In the genomic region with DNA sequence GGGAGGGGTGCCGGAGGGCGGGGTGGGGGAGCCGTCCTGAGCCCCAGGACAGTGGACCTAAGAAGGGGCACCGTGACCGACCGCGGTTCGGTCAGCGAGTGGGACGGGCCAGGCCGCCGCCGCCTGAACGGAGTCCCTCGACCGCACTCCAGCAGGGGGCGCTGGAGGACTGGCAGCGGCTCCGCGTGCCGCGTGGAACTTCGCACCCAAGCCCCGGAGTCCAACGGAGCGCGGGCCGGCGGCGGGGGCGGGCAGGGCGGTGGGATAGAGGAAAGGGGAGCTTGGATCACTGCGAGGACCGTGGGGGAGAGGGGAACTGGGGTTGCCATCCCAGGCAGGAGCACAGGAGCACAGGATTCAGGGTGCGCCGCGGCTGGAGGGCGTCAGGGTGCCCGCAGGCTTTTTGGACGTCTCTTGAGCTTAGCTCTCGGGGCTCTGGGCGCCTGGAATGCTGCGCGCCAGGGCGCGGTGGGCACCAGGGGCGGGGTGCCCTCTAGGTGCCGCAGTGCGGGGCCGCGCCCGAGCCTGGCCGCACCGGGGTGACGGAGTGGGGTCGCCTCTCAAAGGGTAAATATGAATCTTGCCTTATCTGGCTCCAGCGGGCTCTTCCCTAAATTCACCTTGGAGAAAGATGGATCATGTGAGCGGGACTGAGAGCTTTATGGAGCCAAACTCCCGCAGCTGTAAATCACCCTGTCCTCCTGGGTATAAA, we compare ENCODE assay signal across 1 cellular context.
TF ChIP-seq lines count a peak whose summit lies in the region.

No MANE protein-coding gene starts in this region.

TF ChIP-seq in HepG2, 621 proteins besides CTCF, POLR2A, EP300 and RAD21 (continued from another document and continues in another):
- TF ChIP-seq IRF9 (CRISPR knock-in tag; IDR thresholded peaks at IDR 0.05; ENCODE audit: borderline replicate concordance) (no peak), MED13 (CRISPR knock-in tag; IDR thresholded peaks at IDR 0.05) (no peak), PRDM4 (CRISPR knock-in tag; IDR thresholded peaks at IDR 0.05; ENCODE audit: borderline replicate concordance) (no peak), PCBP1 (IDR thresholded peaks at IDR 0.05; ENCODE audit: borderline replicate concordance, low read depth, low read length) (no peak), RXRB (CRISPR knock-in tag; IDR thresholded peaks at IDR 0.05; ENCODE audit: borderline replicate concordance) (no peak), SIN3A (IDR thresholded peaks at IDR 0.05; ENCODE audit: borderline replicate concordance, low read depth, low read length) (no peak), NKX3-1 (CRISPR knock-in tag; IDR thresholded peaks at IDR 0.05) (no peak), JDP2 (CRISPR knock-in tag; IDR thresholded peaks at IDR 0.05; ENCODE audit: borderline replicate concordance) (no peak; the same call in 1 of the 2 replicates), SUZ12 (IDR thresholded peaks at IDR 0.05; ENCODE audit: low read depth, low read length) (no peak), ZNF224 (CRISPR knock-in tag; IDR thresholded peaks at IDR 0.05) (no peak), ZNF549 (CRISPR knock-in tag; IDR thresholded peaks at IDR 0.05) (no peak), SYNCRIP (IDR thresholded peaks at IDR 0.05; ENCODE audit: insufficient read depth, low read depth, low read length) (no peak), ZNF747 (CRISPR knock-in tag; IDR thresholded peaks at IDR 0.05; ENCODE audit: borderline replicate concordance) (peak; percentile 81; the same call in 1 of the 2 replicates), ZNF318 (CRISPR knock-in tag; IDR thresholded peaks at IDR 0.05) (no peak), MAFF (IDR thresholded peaks at IDR 0.05; ENCODE audit: low read depth, low read length) (no peak), TAF1 (CRISPR knock-in tag; IDR thresholded peaks at IDR 0.05) (no peak), U2AF1 (optimal IDR thresholded peaks at IDR 0.05; ENCODE audit: low read depth, low read length) (no peak), ZNF10 (CRISPR knock-in tag; IDR thresholded peaks at IDR 0.05; ENCODE audit: borderline replicate concordance, low read depth) (no peak), AGO1 (IDR thresholded peaks at IDR 0.05; ENCODE audit: low read depth, low read length, poor library complexity, severe bottlenecking) (no peak), ZNF546 (CRISPR knock-in tag; conservative IDR thresholded peaks at IDR 0.05) (0 out of 2 replicates have a peak, but pooled peaks have one; percentile 31), ZBTB25 (CRISPR knock-in tag; IDR thresholded peaks at IDR 0.05) (no peak)
- TF ChIP-seq, protein P1, sequence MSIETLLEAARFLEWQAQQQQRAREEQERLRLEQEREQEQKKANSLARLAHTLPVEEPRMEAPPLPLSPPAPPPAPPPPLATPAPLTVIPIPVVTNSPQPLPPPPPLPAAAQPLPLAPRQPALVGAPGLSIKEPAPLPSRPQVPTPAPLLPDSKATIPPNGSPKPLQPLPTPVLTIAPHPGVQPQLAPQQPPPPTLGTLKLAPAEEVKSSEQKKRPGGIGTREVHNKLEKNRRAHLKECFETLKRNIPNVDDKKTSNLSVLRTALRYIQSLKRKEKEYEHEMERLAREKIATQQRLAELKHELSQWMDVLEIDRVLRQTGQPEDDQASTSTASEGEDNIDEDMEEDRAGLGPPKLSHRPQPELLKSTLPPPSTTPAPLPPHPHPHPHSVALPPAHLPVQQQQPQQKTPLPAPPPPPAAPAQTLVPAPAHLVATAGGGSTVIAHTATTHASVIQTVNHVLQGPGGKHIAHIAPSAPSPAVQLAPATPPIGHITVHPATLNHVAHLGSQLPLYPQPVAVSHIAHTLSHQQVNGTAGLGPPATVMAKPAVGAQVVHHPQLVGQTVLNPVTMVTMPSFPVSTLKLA (IDR thresholded peaks at IDR 0.05), result no peak
- TF ChIP-seq, protein P2, sequence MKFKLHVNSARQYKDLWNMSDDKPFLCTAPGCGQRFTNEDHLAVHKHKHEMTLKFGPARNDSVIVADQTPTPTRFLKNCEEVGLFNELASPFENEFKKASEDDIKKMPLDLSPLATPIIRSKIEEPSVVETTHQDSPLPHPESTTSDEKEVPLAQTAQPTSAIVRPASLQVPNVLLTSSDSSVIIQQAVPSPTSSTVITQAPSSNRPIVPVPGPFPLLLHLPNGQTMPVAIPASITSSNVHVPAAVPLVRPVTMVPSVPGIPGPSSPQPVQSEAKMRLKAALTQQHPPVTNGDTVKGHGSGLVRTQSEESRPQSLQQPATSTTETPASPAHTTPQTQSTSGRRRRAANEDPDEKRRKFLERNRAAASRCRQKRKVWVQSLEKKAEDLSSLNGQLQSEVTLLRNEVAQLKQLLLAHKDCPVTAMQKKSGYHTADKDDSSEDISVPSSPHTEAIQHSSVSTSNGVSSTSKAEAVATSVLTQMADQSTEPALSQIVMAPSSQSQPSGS (CRISPR knock-in tag; IDR thresholded peaks at IDR 0.05), result no peak
- TF ChIP-seq, protein P3, sequence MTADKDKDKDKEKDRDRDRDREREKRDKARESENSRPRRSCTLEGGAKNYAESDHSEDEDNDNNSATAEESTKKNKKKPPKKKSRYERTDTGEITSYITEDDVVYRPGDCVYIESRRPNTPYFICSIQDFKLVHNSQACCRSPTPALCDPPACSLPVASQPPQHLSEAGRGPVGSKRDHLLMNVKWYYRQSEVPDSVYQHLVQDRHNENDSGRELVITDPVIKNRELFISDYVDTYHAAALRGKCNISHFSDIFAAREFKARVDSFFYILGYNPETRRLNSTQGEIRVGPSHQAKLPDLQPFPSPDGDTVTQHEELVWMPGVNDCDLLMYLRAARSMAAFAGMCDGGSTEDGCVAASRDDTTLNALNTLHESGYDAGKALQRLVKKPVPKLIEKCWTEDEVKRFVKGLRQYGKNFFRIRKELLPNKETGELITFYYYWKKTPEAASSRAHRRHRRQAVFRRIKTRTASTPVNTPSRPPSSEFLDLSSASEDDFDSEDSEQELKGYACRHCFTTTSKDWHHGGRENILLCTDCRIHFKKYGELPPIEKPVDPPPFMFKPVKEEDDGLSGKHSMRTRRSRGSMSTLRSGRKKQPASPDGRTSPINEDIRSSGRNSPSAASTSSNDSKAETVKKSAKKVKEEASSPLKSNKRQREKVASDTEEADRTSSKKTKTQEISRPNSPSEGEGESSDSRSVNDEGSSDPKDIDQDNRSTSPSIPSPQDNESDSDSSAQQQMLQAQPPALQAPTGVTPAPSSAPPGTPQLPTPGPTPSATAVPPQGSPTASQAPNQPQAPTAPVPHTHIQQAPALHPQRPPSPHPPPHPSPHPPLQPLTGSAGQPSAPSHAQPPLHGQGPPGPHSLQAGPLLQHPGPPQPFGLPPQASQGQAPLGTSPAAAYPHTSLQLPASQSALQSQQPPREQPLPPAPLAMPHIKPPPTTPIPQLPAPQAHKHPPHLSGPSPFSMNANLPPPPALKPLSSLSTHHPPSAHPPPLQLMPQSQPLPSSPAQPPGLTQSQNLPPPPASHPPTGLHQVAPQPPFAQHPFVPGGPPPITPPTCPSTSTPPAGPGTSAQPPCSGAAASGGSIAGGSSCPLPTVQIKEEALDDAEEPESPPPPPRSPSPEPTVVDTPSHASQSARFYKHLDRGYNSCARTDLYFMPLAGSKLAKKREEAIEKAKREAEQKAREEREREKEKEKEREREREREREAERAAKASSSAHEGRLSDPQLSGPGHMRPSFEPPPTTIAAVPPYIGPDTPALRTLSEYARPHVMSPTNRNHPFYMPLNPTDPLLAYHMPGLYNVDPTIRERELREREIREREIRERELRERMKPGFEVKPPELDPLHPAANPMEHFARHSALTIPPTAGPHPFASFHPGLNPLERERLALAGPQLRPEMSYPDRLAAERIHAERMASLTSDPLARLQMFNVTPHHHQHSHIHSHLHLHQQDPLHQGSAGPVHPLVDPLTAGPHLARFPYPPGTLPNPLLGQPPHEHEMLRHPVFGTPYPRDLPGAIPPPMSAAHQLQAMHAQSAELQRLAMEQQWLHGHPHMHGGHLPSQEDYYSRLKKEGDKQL (CRISPR knock-in tag; IDR thresholded peaks at IDR 0.05; ENCODE audit: low read depth), result no peak
- TF ChIP-seq, protein P4, sequence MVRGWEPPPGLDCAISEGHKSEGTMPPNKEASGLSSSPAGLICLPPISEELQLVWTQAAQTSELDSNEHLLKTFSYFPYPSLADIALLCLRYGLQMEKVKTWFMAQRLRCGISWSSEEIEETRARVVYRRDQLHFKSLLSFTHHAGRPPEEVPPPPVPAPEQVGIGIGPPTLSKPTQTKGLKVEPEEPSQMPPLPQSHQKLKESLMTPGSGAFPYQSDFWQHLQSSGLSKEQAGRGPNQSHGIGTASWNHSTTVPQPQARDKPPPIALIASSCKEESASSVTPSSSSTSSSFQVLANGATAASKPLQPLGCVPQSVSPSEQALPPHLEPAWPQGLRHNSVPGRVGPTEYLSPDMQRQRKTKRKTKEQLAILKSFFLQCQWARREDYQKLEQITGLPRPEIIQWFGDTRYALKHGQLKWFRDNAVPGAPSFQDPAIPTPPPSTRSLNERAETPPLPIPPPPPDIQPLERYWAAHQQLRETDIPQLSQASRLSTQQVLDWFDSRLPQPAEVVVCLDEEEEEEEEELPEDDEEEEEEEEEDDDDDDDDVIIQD (CRISPR knock-in tag; IDR thresholded peaks at IDR 0.05; ENCODE audit: low read depth), result no peak
